In genomic region chr13:98586400-98587144, GRCh38 we compare ENCODE assay signal across 19 cellular contexts. TPM values are rescaled to one million over a fixed set of nuclear protein-coding genes. Genes with fewer than 3 reads are reported as not detected.
DNase-seq lines count a peak whose midpoint lies in the region; ATAC-seq and TF ChIP-seq lines count a peak whose summit lies in the region.
"Had no signal": no experiment of that assay in that cellular context is flagged by ENCODE, and none has a peak within 500 bp of the region (broad histone marks: within the 10 kb centered on the region; RNA-seq: fewer than 3 reads in every experiment).

No MANE protein-coding gene starts in this region.

- H3K36me3 Mint-ChIP-seq in activated CD4-positive, alpha-beta T cell treated with anti-CD3 and anti-CD28 coated beads, Interleukin-2, amount 10 ng/mL, durations not matched to agents 7 days and 5 days (ENCODE audit: low read depth) = no peaks in the 10 kb centered on the region
- H3K36me3 Mint-ChIP-seq in type B pancreatic cell = no peaks in the 10 kb centered on the region
- H3K36me3 Mint-ChIP-seq in activated CD8-positive, alpha-beta memory T cell treated with anti-CD3 and anti-CD28 coated beads, Interleukin-2, amount 10 ng/mL, durations not matched to agents 7 days and 5 days = no peaks in the 10 kb centered on the region

- H3K27me3 Mint-ChIP-seq in activated CD4-positive, alpha-beta T cell treated with anti-CD3 and anti-CD28 coated beads, Interleukin-2, amount 10 ng/mL, durations not matched to agents 7 days and 5 days = no peaks in the 10 kb centered on the region
- no peaks in the 10 kb centered on the region for H3K27me3 Mint-ChIP-seq in type B pancreatic cell
- peaks cover 2% of the 10 kb centered on the region for H3K27me3 Mint-ChIP-seq in activated CD8-positive, alpha-beta memory T cell treated with anti-CD3 and anti-CD28 coated beads, Interleukin-2, amount 10 ng/mL, durations not matched to agents 7 days and 5 days

- POLR2A ChIA-PET in activated CD4-positive, alpha-beta T cell treated with anti-CD3 and anti-CD28 coated beads, Interleukin-2, amount 10 ng/mL, durations not matched to agents 7 days and 5 days (lab: Charles Lee) = no interaction called here

- no peak for TF ChIP-seq CTCF in type B pancreatic cell (conservative IDR thresholded peaks at IDR 0.05)

- CTCF ChIA-PET in activated CD4-positive, alpha-beta T cell treated with anti-CD3 and anti-CD28 coated beads, Interleukin-2, amount 10 ng/mL, durations not matched to agents 7 days and 5 days (lab: Charles Lee) = interaction anchor here (1.3 kb wide), 1 partner anchor 58 kb away, joined by 3 read pairs; no protein-coding TSS in a partner anchor
- CTCF ChIA-PET in activated CD8-positive, alpha-beta memory T cell treated with anti-CD3 and anti-CD28 coated beads, Interleukin-2, amount 10 ng/mL, durations not matched to agents 7 days and 5 days (lab: Charles Lee) = interaction anchor here (1.7 kb wide), 1 partner anchor 141 kb away, joined by 6 read pairs; no protein-coding TSS in a partner anchor

- no peak overlapping the region for H3K27ac Mint-ChIP-seq in activated CD4-positive, alpha-beta T cell treated with anti-CD3 and anti-CD28 coated beads, Interleukin-2, amount 10 ng/mL, durations not matched to agents 7 days and 5 days
- peak overlapping the region; percentile 99 for H3K27ac Mint-ChIP-seq in type B pancreatic cell
- no peak overlapping the region for H3K27ac Mint-ChIP-seq in activated CD8-positive, alpha-beta memory T cell treated with anti-CD3 and anti-CD28 coated beads, Interleukin-2, amount 10 ng/mL, durations not matched to agents 7 days and 5 days
- H3K27ac Mint-ChIP-seq: activated T-helper 1 cell treated with anti-CD3 and anti-CD28 coated beads, Interleukin-12 subunit alpha, Interleukin-12 subunit beta, Interleukin-2, Interleukin-4 antibody, amounts not matched to agents 30 ng/mL and 10 ng/mL and 1 ng/mL, durations not matched to agents 14 hours and 24 hours and 36 hours; dendritic cell treated with granulocyte-macrophage colony-stimulating factor and Interleukin-4, amounts not matched to agents 40 ng/mL and 50 ng/mL, for 4 days had no signal

- peaks cover 4% of the 10 kb centered on the region for H3K9me3 Mint-ChIP-seq in activated CD4-positive, alpha-beta T cell treated with anti-CD3 and anti-CD28 coated beads, Interleukin-2, amount 10 ng/mL, durations not matched to agents 7 days and 5 days
- H3K9me3 Mint-ChIP-seq in type B pancreatic cell = peaks cover 5% of the 10 kb centered on the region
- no peaks in the 10 kb centered on the region for H3K9me3 Mint-ChIP-seq in activated CD8-positive, alpha-beta memory T cell treated with anti-CD3 and anti-CD28 coated beads, Interleukin-2, amount 10 ng/mL, durations not matched to agents 7 days and 5 days (ENCODE audit: low read depth)
- H3K9me3 Mint-ChIP-seq: activated T-helper 1 cell treated with anti-CD3 and anti-CD28 coated beads, Interleukin-12 subunit alpha, Interleukin-12 subunit beta, Interleukin-2, Interleukin-4 antibody, amounts not matched to agents 30 ng/mL and 10 ng/mL and 1 ng/mL, durations not matched to agents 14 hours and 24 hours and 36 hours; dendritic cell treated with granulocyte-macrophage colony-stimulating factor and Interleukin-4, amounts not matched to agents 40 ng/mL and 50 ng/mL, for 4 days had no signal

- ATAC-seq in activated CD8-positive, alpha-beta memory T cell treated with anti-CD3 and anti-CD28 coated beads, Interleukin-2, amount 10 ng/mL, durations not matched to agents 7 days and 5 days = no peak
- ATAC-seq: A549 had no signal

- H3K4me3 Mint-ChIP-seq in activated CD4-positive, alpha-beta T cell treated with anti-CD3 and anti-CD28 coated beads, Interleukin-2, amount 10 ng/mL, durations not matched to agents 7 days and 5 days = no peak overlapping the region
- H3K4me3 Mint-ChIP-seq in type B pancreatic cell = peak overlapping the region; percentile 36
- no peak overlapping the region for H3K4me3 Mint-ChIP-seq in activated CD8-positive, alpha-beta memory T cell treated with anti-CD3 and anti-CD28 coated beads, Interleukin-2, amount 10 ng/mL, durations not matched to agents 7 days and 5 days
- H3K4me3 Mint-ChIP-seq: activated T-helper 1 cell treated with anti-CD3 and anti-CD28 coated beads, Interleukin-12 subunit alpha, Interleukin-12 subunit beta, Interleukin-2, Interleukin-4 antibody, amounts not matched to agents 30 ng/mL and 10 ng/mL and 1 ng/mL, durations not matched to agents 14 hours and 24 hours and 36 hours; dendritic cell treated with granulocyte-macrophage colony-stimulating factor and Interleukin-4, amounts not matched to agents 40 ng/mL and 50 ng/mL, for 4 days had no signal

- DNase-seq in activated CD4-positive, alpha-beta T cell treated with anti-CD3 and anti-CD28 coated beads for 48 hours = peak; percentile 37
- DNase-seq in activated CD4-positive, alpha-beta T cell treated with anti-CD3 and anti-CD28 coated beads, Interleukin-2, amount 10 ng/mL, durations not matched to agents 7 days and 5 days = no peak
- DNase-seq in SK-N-DZ (ENCODE audit: low spot score) (peak; percentile 38), left kidney (ENCODE audit: low read depth, low spot score) (peak; percentile 52), type B pancreatic cell (ENCODE audit: extremely low spot score, unreplicated experiment) (no peak), NCI-H774 (lab: John Stamatoyannopoulos, UW) (no peak), ecto neural progenitor cell (ENCODE audit: low spot score) (no peak)
- DNase-seq in activated CD8-positive, alpha-beta memory T cell treated with anti-CD3 and anti-CD28 coated beads, Interleukin-2, amount 10 ng/mL, durations not matched to agents 7 days and 5 days = no peak
- DNase-seq: activated CD4-positive, alpha-beta T cell treated with anti-CD3 and anti-CD28 coated beads for 1 hour; activated naive CD4-positive, alpha-beta T cell treated with anti-CD3 and anti-CD28 coated beads, Interleukin-2, amount 50 U/mL, for 16 hours; aorta; DMS79; GF-D8; NCI-H187 treated with DMSO at 0.1 percent for 48 hours; NCI-H524 treated with DMSO at 0.1 percent for 48 hours; upper lobe of left lung had no signal

- H3K4me1 Mint-ChIP-seq in activated CD4-positive, alpha-beta T cell treated with anti-CD3 and anti-CD28 coated beads, Interleukin-2, amount 10 ng/mL, durations not matched to agents 7 days and 5 days = peaks cover 8% of the 10 kb centered on the region
- peaks cover 42% of the 10 kb centered on the region for H3K4me1 Mint-ChIP-seq in type B pancreatic cell (ENCODE audit: unreplicated experiment)
- H3K4me1 Mint-ChIP-seq in activated CD8-positive, alpha-beta memory T cell treated with anti-CD3 and anti-CD28 coated beads, Interleukin-2, amount 10 ng/mL, durations not matched to agents 7 days and 5 days = peaks cover 8% of the 10 kb centered on the region

RNA-seq across cellular contexts. Expression of gene STK24, which starts 9.7 kb away (rescaled TPM):
- total RNA-seq in activated CD4-positive, alpha-beta T cell treated with anti-CD3 and anti-CD28 coated beads, Interleukin-2, amount 10 ng/mL, durations not matched to agents 7 days and 5 days = 100 to 1,000 TPM; 160 to 170 TPM
- 61.7 and 68.1 TPM in 2 replicates for polyA plus RNA-seq in SK-N-DZ (2014; cell fraction: cytosol; rRNA removed)
- polyA plus RNA-seq in SK-N-DZ (2014; cell fraction: nucleus; rRNA removed) = 36.7 and 43.0 TPM in 2 replicates
- 121 and 180 TPM in 2 replicates for total RNA-seq in type B pancreatic cell (ENCODE audit: low replicate concordance)
- total RNA-seq in activated CD8-positive, alpha-beta memory T cell treated with anti-CD3 and anti-CD28 coated beads, Interleukin-2, amount 10 ng/mL, durations not matched to agents 7 days and 5 days = 100 to 1,000 TPM; 134 to 148 TPM

Comparison
In these comparisons a context has a peak if more than half of its experiments do, and no peak if none do; other contexts are left out.
1. DNase-seq: peak in activated CD4-positive, alpha-beta T cell treated with anti-CD3 and anti-CD28 coated beads for 48 hours (single experiment), SK-N-DZ (single experiment) and left kidney (single experiment); none in activated CD4-positive, alpha-beta T cell treated with anti-CD3 and anti-CD28 coated beads, Interleukin-2, amount 10 ng/mL, durations not matched to agents 7 days and 5 days (single experiment), type B pancreatic cell (single experiment), NCI-H774 (single experiment), ecto neural progenitor cell (single experiment) and activated CD8-positive, alpha-beta memory T cell treated with anti-CD3 and anti-CD28 coated beads, Interleukin-2, amount 10 ng/mL, durations not matched to agents 7 days and 5 days (single experiment).